8 cellular contexts compared by ENCODE assay signal in genomic region chr11:60924906-60925684, GRCh38. TPM values are rescaled to one million over a fixed set of nuclear protein-coding genes. Genes with fewer than 3 reads are reported as not detected.
DNase-seq lines count a peak whose midpoint lies in the region; ATAC-seq and TF ChIP-seq lines count a peak whose summit lies in the region.

No MANE protein-coding gene starts in this region.

- peak overlapping the region; percentile 15 for H3K4me3 Mint-ChIP-seq in activated CD8-positive, alpha-beta memory T cell treated with anti-CD3 and anti-CD28 coated beads, Interleukin-2, amount 10 ng/mL, durations not matched to agents 7 days and 5 days

- peaks cover 45% of the 10 kb centered on the region for H3K27me3 ChIP-seq in gastroesophageal sphincter
- H3K27me3 ChIP-seq in gastrocnemius medialis: peaks cover 10 to 29% (median 21%) of the 10 kb centered on the region in 3 donors

- TF ChIP-seq POLR2A in gastroesophageal sphincter (IDR thresholded peaks at IDR 0.05): no peak
- TF ChIP-seq POLR2A in gastrocnemius medialis (IDR thresholded peaks at IDR 0.05): no peak

- peaks cover 12% of the 10 kb centered on the region for H3K4me1 Mint-ChIP-seq in activated CD8-positive, alpha-beta memory T cell treated with anti-CD3 and anti-CD28 coated beads, Interleukin-2, amount 10 ng/mL, durations not matched to agents 7 days and 5 days

- no peak for TF ChIP-seq EP300 in gastroesophageal sphincter (IDR thresholded peaks at IDR 0.05)

- H3K4me3 ChIP-seq in gastroesophageal sphincter (peak overlapping the region; percentile 41 to 66), gastrocnemius medialis (peak overlapping the region; percentile 57 to 70 (median 62))

- 0 to 33% methylated on average over 2 to 5 of the region's 33 CpGs for WGBS in gastroesophageal sphincter (ENCODE audit: low coverage in 1 of 2), 2 donors

- no peak overlapping the region for H3K27ac Mint-ChIP-seq in activated CD8-positive, alpha-beta memory T cell treated with anti-CD3 and anti-CD28 coated beads, Interleukin-2, amount 10 ng/mL, durations not matched to agents 7 days and 5 days

- H3K27me3 Mint-ChIP-seq in activated CD8-positive, alpha-beta memory T cell treated with anti-CD3 and anti-CD28 coated beads, Interleukin-2, amount 10 ng/mL, durations not matched to agents 7 days and 5 days: peaks cover 41% of the 10 kb centered on the region

- ATAC-seq in activated CD8-positive, alpha-beta memory T cell treated with anti-CD3 and anti-CD28 coated beads, Interleukin-2, amount 10 ng/mL, durations not matched to agents 7 days and 5 days: peak; percentile 27
- ATAC-seq in SK-N-SH treated with all-trans-retinoic acid at 6 μM for 48 hours (peak; percentile 46), gastroesophageal sphincter (no peak), gastrocnemius medialis (no peak)

- H3K36me3 Mint-ChIP-seq in activated CD8-positive, alpha-beta memory T cell treated with anti-CD3 and anti-CD28 coated beads, Interleukin-2, amount 10 ng/mL, durations not matched to agents 7 days and 5 days: peaks cover 24% of the 10 kb centered on the region

- TF ChIP-seq CTCF in gastroesophageal sphincter (IDR thresholded peaks at IDR 0.05) (no peak), gastrocnemius medialis (IDR thresholded peaks at IDR 0.05 in 4 of 5, conservative IDR thresholded peaks at IDR 0.05 in 1 of 5) (no peak)

- H3K27ac ChIP-seq in gastroesophageal sphincter: peak overlapping the region in 1 of 4 donors; percentile 62
- peak overlapping the region in 1 of 4 donors; percentile 20 for H3K27ac ChIP-seq in gastrocnemius medialis

- in situ Hi-C loops in gastrocnemius medialis (cut with MboI; ENCODE audit: low sequenced_read_pairs in 4 of 4): loop anchor here in 1 of 4 donors (25.0 kb wide), 1 partner anchor 237 kb away; the partner anchor contains the start of gene VPS37C

- CTCF ChIA-PET in activated CD8-positive, alpha-beta memory T cell treated with anti-CD3 and anti-CD28 coated beads, Interleukin-2, amount 10 ng/mL, durations not matched to agents 7 days and 5 days (lab: Charles Lee): no interaction called here

- H3K4me1 ChIP-seq in gastroesophageal sphincter (peaks cover 0 to 32% (median 12%) of the 10 kb centered on the region in 3 donors), gastrocnemius medialis (peaks cover 6 to 18% of the 10 kb centered on the region in 2 donors)

- H3K9me3 Mint-ChIP-seq in activated CD8-positive, alpha-beta memory T cell treated with anti-CD3 and anti-CD28 coated beads, Interleukin-2, amount 10 ng/mL, durations not matched to agents 7 days and 5 days (ENCODE audit: low read depth): no peaks in the 10 kb centered on the region

- peaks cover 0 to 42% of the 10 kb centered on the region in 2 donors for H3K36me3 ChIP-seq in gastroesophageal sphincter
- H3K36me3 ChIP-seq in gastrocnemius medialis: peaks cover 0 to 30% of the 10 kb centered on the region in 2 donors

- intact Hi-C loops in gastrocnemius medialis (cut with DNase I; ENCODE audit: low total_unique reads): no loop called here

- H3K9me3 ChIP-seq in gastroesophageal sphincter (no peaks in the 10 kb centered on the region), gastrocnemius medialis (no peaks in the 10 kb centered on the region)

- DNase-seq in activated CD8-positive, alpha-beta memory T cell treated with anti-CD3 and anti-CD28 coated beads, Interleukin-2, amount 10 ng/mL, durations not matched to agents 7 days and 5 days: no peak
- DNase-seq in activated CD8-positive, alpha-beta memory T cell treated with anti-CD3 and anti-CD28 coated beads, Interleukin-2, amount 50 U/mL, for 48 hours: no peak
- DNase-seq in gastrocnemius medialis (no peak), CD1c-positive myeloid dendritic cell (ENCODE audit: extremely low spot score) (no peak), RPMI8226 (no peak)
- DNase-seq in activated effector memory CD4-positive, alpha-beta T cell treated with anti-CD3 and anti-CD28 coated beads, Interleukin-2, amount 50 U/mL, for 16 hours: no peak

TF ChIP-seq in SK-N-SH treated with all-trans-retinoic acid at 6 μM for 48 hours, 23 proteins besides CTCF, POLR2A, EP300 and RAD21:
- TF ChIP-seq, protein P1, sequence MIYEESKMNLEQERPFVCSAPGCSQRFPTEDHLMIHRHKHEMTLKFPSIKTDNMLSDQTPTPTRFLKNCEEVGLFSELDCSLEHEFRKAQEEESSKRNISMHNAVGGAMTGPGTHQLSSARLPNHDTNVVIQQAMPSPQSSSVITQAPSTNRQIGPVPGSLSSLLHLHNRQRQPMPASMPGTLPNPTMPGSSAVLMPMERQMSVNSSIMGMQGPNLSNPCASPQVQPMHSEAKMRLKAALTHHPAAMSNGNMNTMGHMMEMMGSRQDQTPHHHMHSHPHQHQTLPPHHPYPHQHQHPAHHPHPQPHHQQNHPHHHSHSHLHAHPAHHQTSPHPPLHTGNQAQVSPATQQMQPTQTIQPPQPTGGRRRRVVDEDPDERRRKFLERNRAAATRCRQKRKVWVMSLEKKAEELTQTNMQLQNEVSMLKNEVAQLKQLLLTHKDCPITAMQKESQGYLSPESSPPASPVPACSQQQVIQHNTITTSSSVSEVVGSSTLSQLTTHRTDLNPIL (CRISPR knock-in tag; IDR thresholded peaks at IDR 0.05; ENCODE audit: low read depth): no peak
- no peak for TF ChIP-seq GLIS3 (CRISPR knock-in tag; IDR thresholded peaks at IDR 0.05)
- TF ChIP-seq ZNF70 (CRISPR knock-in tag; IDR thresholded peaks at IDR 0.05): no peak
- TF ChIP-seq ISL1 (CRISPR knock-in tag; IDR thresholded peaks at IDR 0.05): no peak
- TF ChIP-seq ZFP30 (CRISPR knock-in tag; IDR thresholded peaks at IDR 0.05): no peak
- no peak for TF ChIP-seq RARB (CRISPR knock-in tag; IDR thresholded peaks at IDR 0.05)
- no peak for TF ChIP-seq TCF4 (CRISPR knock-in tag; IDR thresholded peaks at IDR 0.05; ENCODE audit: borderline replicate concordance)
- TF ChIP-seq POU6F1 (CRISPR knock-in tag; IDR thresholded peaks at IDR 0.05; ENCODE audit: borderline replicate concordance, low read depth): no peak
- no peak for TF ChIP-seq ZNF8 (CRISPR knock-in tag; IDR thresholded peaks at IDR 0.05)
- no peak for TF ChIP-seq SNAI2 (CRISPR knock-in tag; IDR thresholded peaks at IDR 0.05)

RNA-seq across cellular contexts. Expression of gene TMEM132A, which starts 0.8 kb away (rescaled TPM):
- under 1 TPM; 0.52 to 0.93 TPM for total RNA-seq in activated CD8-positive, alpha-beta memory T cell treated with anti-CD3 and anti-CD28 coated beads, Interleukin-2, amount 10 ng/mL, durations not matched to agents 7 days and 5 days
- 1 to 10 TPM; 3.2 to 8.9 (median 6.5) TPM for total RNA-seq in gastroesophageal sphincter
- 1 to 10 TPM; 2.5 to 3.7 (median 3.1) TPM for total RNA-seq in gastrocnemius medialis

RNA-seq across cellular contexts. Expression of gene TMEM109, which starts 11.1 kb away (rescaled TPM):
- total RNA-seq in activated CD8-positive, alpha-beta memory T cell treated with anti-CD3 and anti-CD28 coated beads, Interleukin-2, amount 10 ng/mL, durations not matched to agents 7 days and 5 days: 100 to 1,000 TPM; 106 to 121 TPM
- total RNA-seq in gastroesophageal sphincter: 100 to 1,000 TPM; 107 to 132 (median 120) TPM
- 100 to 1,000 TPM in 2 of 4 donors, 10 to 100 TPM in 2; 56.5 to 105 (median 82.6) TPM for total RNA-seq in gastrocnemius medialis

RNA-seq across cellular contexts. Expression of gene PRPF19, which starts 18.7 kb away (rescaled TPM):
- 100 to 1,000 TPM; 125 to 144 TPM for total RNA-seq in activated CD8-positive, alpha-beta memory T cell treated with anti-CD3 and anti-CD28 coated beads, Interleukin-2, amount 10 ng/mL, durations not matched to agents 7 days and 5 days
- total RNA-seq in gastroesophageal sphincter (10 to 100 TPM; 50.2 to 73.6 (median 60.5) TPM), gastrocnemius medialis (10 to 100 TPM; 55.5 to 75.6 (median 71.9) TPM)

RNA-seq across cellular contexts. Expression of gene SLC15A3, which starts 26.9 kb away (rescaled TPM):
- under 1 TPM; 0.30 to 0.96 TPM for total RNA-seq in activated CD8-positive, alpha-beta memory T cell treated with anti-CD3 and anti-CD28 coated beads, Interleukin-2, amount 10 ng/mL, durations not matched to agents 7 days and 5 days
- total RNA-seq in gastroesophageal sphincter (10 to 100 TPM; 16.7 to 48.4 (median 19.5) TPM), gastrocnemius medialis (1 to 10 TPM; 2.8 to 6.9 (median 6.0) TPM)

RNA-seq across cellular contexts. Expression of gene CD6, which starts 46.4 kb away (rescaled TPM):
- 100 to 1,000 TPM; 152 to 181 TPM for total RNA-seq in activated CD8-positive, alpha-beta memory T cell treated with anti-CD3 and anti-CD28 coated beads, Interleukin-2, amount 10 ng/mL, durations not matched to agents 7 days and 5 days
- 1 to 10 TPM in 1 of 4 donors, under 1 TPM in 2, not detected in 1; 0.15 to 2.7 (median 0.35) TPM for total RNA-seq in gastroesophageal sphincter
- under 1 TPM in 2 of 4 donors, not detected in 2; 0.16 to 0.25 TPM for total RNA-seq in gastrocnemius medialis

Comparison
In these comparisons a context has a peak if more than half of its experiments do, and no peak if none do; other contexts are left out.
1. ATAC-seq: peak in activated CD8-positive, alpha-beta memory T cell treated with anti-CD3 and anti-CD28 coated beads, Interleukin-2, amount 10 ng/mL, durations not matched to agents 7 days and 5 days (single experiment) and SK-N-SH treated with all-trans-retinoic acid at 6 μM for 48 hours (single experiment); none in gastroesophageal sphincter (single experiment) and gastrocnemius medialis (0 of 2).